In the genomic region with DNA sequence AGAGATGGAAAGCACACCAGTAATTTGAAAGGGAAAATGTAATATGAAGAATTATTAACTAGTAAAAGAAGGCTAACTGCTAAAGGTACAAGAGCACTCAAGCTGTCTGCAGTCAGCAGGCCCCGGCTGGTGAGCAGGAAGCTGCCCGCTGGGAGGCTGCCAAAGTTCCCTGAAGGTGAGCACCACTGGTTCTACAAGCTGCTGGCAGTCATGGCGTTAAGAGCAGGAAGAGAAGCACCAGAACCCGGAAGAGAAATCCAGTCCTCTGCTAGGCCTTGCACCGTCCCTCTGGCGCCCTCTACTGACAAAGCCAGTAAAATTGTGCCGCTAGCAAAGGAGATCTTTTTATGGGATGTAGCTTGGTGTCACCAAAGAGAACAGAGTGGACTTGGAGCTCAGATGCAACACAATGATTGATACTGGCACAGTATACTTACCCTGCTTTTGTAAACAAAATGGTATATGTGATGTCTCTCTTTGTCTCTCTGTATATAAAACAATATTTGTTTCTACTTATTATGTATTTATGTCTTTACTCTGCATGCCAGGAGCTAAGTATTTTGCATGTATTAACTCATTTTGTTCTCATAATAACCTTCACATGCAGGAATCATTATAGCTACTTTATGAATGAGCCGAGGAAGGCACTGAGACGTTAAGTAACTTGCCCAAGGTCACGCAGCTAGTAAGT, we compare ENCODE assay signal across 8 cellular contexts. TPM values are rescaled to one million over a fixed set of nuclear protein-coding genes. Genes with fewer than 3 reads are reported as not detected.
DNase-seq lines count a peak whose midpoint lies in the region; ATAC-seq and TF ChIP-seq lines count a peak whose summit lies in the region.

No MANE protein-coding gene starts in this region.

- H3K4me1 ChIP-seq in upper lobe of right lung, result peaks cover 49% of the 10 kb centered on the region

- H3K27ac ChIP-seq in upper lobe of right lung, result peak overlapping the region; percentile 86

- intact Hi-C loops in head of caudate nucleus (cut with DNase I), result no loop called here
- intact Hi-C loops in posterior cingulate gyrus (cut with DNase I), result no loop called here
- intact Hi-C loops in upper lobe of right lung (cut with DNase I), result loop anchor here (10.0 kb wide), 1 partner anchor 133 kb away; no protein-coding TSS in a partner anchor

- no peaks in the 10 kb centered on the region for H3K27me3 ChIP-seq in GM06990 (replicated peaks; ENCODE audit: control insufficient read depth, insufficient read depth, low read length)
- no peaks in the 10 kb centered on the region for H3K27me3 ChIP-seq in upper lobe of right lung

- TF ChIP-seq CTCF in GM06990 (IDR thresholded peaks at IDR 0.05; ENCODE audit: insufficient read depth, low read length, poor library complexity, severe bottlenecking), result peak; percentile 96
- TF ChIP-seq CTCF in HFF-Myc (IDR thresholded peaks at IDR 0.05; ENCODE audit: low read depth, low read length, missing control alignments), result peak; percentile 94
- TF ChIP-seq CTCF in upper lobe of right lung (IDR thresholded peaks at IDR 0.05), result peak; percentile 95

- H3K4me3 ChIP-seq in GM06990 (replicated peaks; ENCODE audit: low read depth, low read length) (peak overlapping the region; percentile 11; the same call in 1 of the 2 replicates), HFF-Myc (replicated peaks; ENCODE audit: low read depth, low read length) (no peak overlapping the region), upper lobe of right lung (no peak overlapping the region)

- ATAC-seq in upper lobe of right lung, result peak; percentile 93

- no peaks in the 10 kb centered on the region for H3K36me3 ChIP-seq in GM06990 (ENCODE audit: control insufficient read depth, insufficient read depth, low read length)
- no peaks in the 10 kb centered on the region for H3K36me3 ChIP-seq in upper lobe of right lung

- peak; percentile 79 for DNase-seq in GM06990 (ENCODE audit: extremely low read depth, insufficient read length)
- peak; percentile 95 for DNase-seq in HFF-Myc (ENCODE audit: extremely low read depth, low read depth)
- peak; percentile 57 for DNase-seq in NCI-H1092 (lab: John Stamatoyannopoulos, UW)
- DNase-seq in SK-N-DZ (ENCODE audit: low spot score), result peak; percentile 83
- peak; percentile 90 for DNase-seq in activated naive CD4-positive, alpha-beta T cell treated with anti-CD3 and anti-CD28 coated beads, Interleukin-2, amount 50 U/mL, for 16 hours
- DNase-seq in head of caudate nucleus, result peak; percentile 29 to 86 (median 70)
- DNase-seq in posterior cingulate gyrus, result peak in 7 of 10 donors; percentile 16 to 89 (median 49)
- DNase-seq in upper lobe of right lung, result peak; percentile 96

- H3K9me3 ChIP-seq in upper lobe of right lung, result no peaks in the 10 kb centered on the region

RNA-seq across cellular contexts. Expression of gene CASP8, which starts 28.1 kb away (rescaled TPM):
- polyA plus RNA-seq in SK-N-DZ (2014; cell fraction: cytosol; rRNA removed), result 0.23 TPM in 1 of 2 replicates, not detected in the other
- 0.65 TPM in 1 of 2 replicates, not detected in the other for polyA plus RNA-seq in SK-N-DZ (2014; cell fraction: nucleus; rRNA removed)
- total RNA-seq in upper lobe of right lung, result 39.5 TPM

RNA-seq across cellular contexts. Expression of gene CASP10, which starts 49.3 kb away (rescaled TPM):
- polyA plus RNA-seq in SK-N-DZ (2014; cell fraction: cytosol; rRNA removed), result not detected in 2 replicates
- polyA plus RNA-seq in SK-N-DZ (2014; cell fraction: nucleus; rRNA removed), result not detected in 2 replicates
- total RNA-seq in upper lobe of right lung, result 31.6 TPM
